Comparison of ENCODE assay signal across 12 cellular contexts in the genomic region with DNA sequence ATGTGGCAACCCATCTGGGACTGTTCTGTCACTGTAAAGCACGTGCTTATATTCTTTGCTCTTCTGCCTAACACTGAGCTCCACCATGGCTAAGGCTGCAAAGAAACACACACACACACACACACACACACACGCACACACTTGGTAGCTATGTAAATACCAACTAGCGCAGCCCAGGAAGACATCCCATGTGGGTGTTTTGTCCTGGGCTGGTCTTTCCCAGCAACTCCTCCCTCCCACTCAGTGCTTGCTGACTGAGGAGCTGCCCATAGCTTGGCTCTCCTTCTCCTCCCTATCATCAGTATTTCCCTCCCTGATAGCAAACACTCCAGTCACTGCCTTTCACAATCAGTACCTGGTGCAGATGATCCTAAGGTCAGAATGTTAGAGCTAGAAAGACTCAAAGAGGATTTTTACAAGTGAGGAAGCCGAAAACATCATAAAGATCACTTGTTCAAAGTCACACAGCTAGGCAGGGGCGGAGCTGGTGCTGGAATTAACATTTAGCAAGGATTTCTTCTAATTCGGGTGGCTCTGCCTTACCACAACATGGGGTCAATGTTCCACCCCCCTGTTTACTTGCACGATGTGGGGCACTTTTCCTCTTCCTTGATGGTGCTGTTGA.
DNase-seq lines count a peak whose midpoint lies in the region; ATAC-seq and TF ChIP-seq lines count a peak whose summit lies in the region.
"Had no signal": no experiment of that assay in that cellular context is flagged by ENCODE, and none has a peak within 500 bp of the region (broad histone marks: within the 10 kb centered on the region; RNA-seq: fewer than 3 reads in every experiment).

No MANE protein-coding gene starts in this region.

- H3K9me3 ChIP-seq in hepatocyte (ENCODE audit: low read depth) (no peaks in the 10 kb centered on the region), stomach (no peaks in the 10 kb centered on the region)
- H3K9me3 ChIP-seq: gastroesophageal sphincter had no signal

- H3K4me1 ChIP-seq in hepatocyte (ENCODE audit: insufficient read depth), result no peaks in the 10 kb centered on the region
- H3K4me1 ChIP-seq in stomach, result peaks cover 0 to 6% (median 0%) of the 10 kb centered on the region in 4 donors

- no peaks in the 10 kb centered on the region for H3K79me2 ChIP-seq in hepatocyte

- 44% methylated on average over 7 of the region's 7 CpGs for WGBS in hepatocyte (ENCODE audit: low lambda C conversion rate, missing lambda C conversion rate)
- WGBS in stomach, 5 donors, result 40 to 51% (median 41%) methylated on average over 7 of the region's 7 CpGs

- peak; percentile 30 to 65 (median 60) for DNase-seq in NCI-H1417 (lab: John Stamatoyannopoulos, UW)
- no peak for DNase-seq in NCI-H1417 treated with DMSO at 0.1 percent for 48 hours (lab: John Stamatoyannopoulos, UW)
- DNase-seq in UCSD-AML1 (lab: John Stamatoyannopoulos, UW; ENCODE audit: unreplicated experiment), result peak; percentile 45
- peak; percentile 86 for DNase-seq in hepatocyte (ENCODE audit: low spot score)
- peak; percentile 61 for DNase-seq in stomach
- no peak for DNase-seq in activated T-cell treated with anti-CD3 and anti-CD28 coated beads, Interleukin-2, amount 50 U/mL, for 4 hours
- no peak for DNase-seq in T-helper 2 cell

- H3K36me3 ChIP-seq in hepatocyte (replicated peaks; ENCODE audit: insufficient read depth, low read depth), result no peaks in the 10 kb centered on the region
- H3K36me3 ChIP-seq in stomach, result no peaks in the 10 kb centered on the region
- H3K36me3 ChIP-seq: gastroesophageal sphincter had no signal

- H3K27me3 Mint-ChIP-seq in activated T-cell treated with anti-CD3 and anti-CD28 coated beads, Interleukin-2, amount 50 U/mL, for 4 hours (ENCODE audit: low read depth), result no peaks in the 10 kb centered on the region

- no peaks in the 10 kb centered on the region for H4K20me1 ChIP-seq in hepatocyte (ENCODE audit: insufficient read depth, poor library complexity, severe bottlenecking)

- TF ChIP-seq POLR2A in stomach (IDR thresholded peaks at IDR 0.05), result no peak

- no peaks in the 10 kb centered on the region for H3K9me2 ChIP-seq in hepatocyte (replicated peaks; ENCODE audit: insufficient read depth)

- no peaks in the 10 kb centered on the region for H3K27me3 ChIP-seq in hepatocyte
- H3K27me3 ChIP-seq in stomach, result no peaks in the 10 kb centered on the region
- H3K27me3 ChIP-seq: gastroesophageal sphincter had no signal

- intact Hi-C loops in stomach (cut with DNase I; ENCODE audit: low total_unique reads), result no loop called here

- peak overlapping the region; percentile 42 for H3K4me2 ChIP-seq in hepatocyte

- H3K36me3 Mint-ChIP-seq in activated T-cell treated with anti-CD3 and anti-CD28 coated beads, Interleukin-2, amount 50 U/mL, for 4 hours (ENCODE audit: insufficient read depth), result no peaks in the 10 kb centered on the region

- TF ChIP-seq CTCF in hepatocyte (IDR thresholded peaks at IDR 0.05; ENCODE audit: poor library complexity), result no peak
- no peak for TF ChIP-seq CTCF in stomach (IDR thresholded peaks at IDR 0.05)

- TF ChIP-seq EP300 in stomach (IDR thresholded peaks at IDR 0.05), result no peak

- H2AFZ ChIP-seq in hepatocyte, result no peak overlapping the region

- peaks cover 2% of the 10 kb centered on the region for H3K4me1 Mint-ChIP-seq in activated T-cell treated with anti-CD3 and anti-CD28 coated beads, Interleukin-2, amount 50 U/mL, for 4 hours (ENCODE audit: low read depth)

- peaks cover 9% of the 10 kb centered on the region for H3K9me3 Mint-ChIP-seq in activated T-cell treated with anti-CD3 and anti-CD28 coated beads, Interleukin-2, amount 50 U/mL, for 4 hours

- H3K27ac ChIP-seq in hepatocyte, result peak overlapping the region; percentile 45
- H3K27ac ChIP-seq in stomach, result peak overlapping the region in 1 of 5 donors; percentile 49
- H3K27ac ChIP-seq: 22Rv1, gastroesophageal sphincter, SK-N-MC had no signal

- no peak for ATAC-seq in GM19035 (IDR thresholded peaks at IDR 0.05; ENCODE audit: unreplicated experiment)
- ATAC-seq in activated T-cell treated with anti-CD3 and anti-CD28 coated beads, Interleukin-2, amount 50 U/mL, for 4 hours, result no peak
- ATAC-seq: gastroesophageal sphincter had no signal

- H3K4me3 ChIP-seq in hepatocyte (no peak overlapping the region), stomach (no peak overlapping the region)
- H3K4me3 ChIP-seq: gastroesophageal sphincter, SK-N-MC, skin epidermis had no signal

- H3K4me3 Mint-ChIP-seq in activated T-cell treated with anti-CD3 and anti-CD28 coated beads, Interleukin-2, amount 50 U/mL, for 4 hours, result no peak overlapping the region

Comparison
In these comparisons a context has a peak if more than half of its experiments do, and no peak if none do; other contexts are left out.
1. DNase-seq: peak in NCI-H1417 (3 of 3), UCSD-AML1 (single experiment), hepatocyte (single experiment) and stomach (single experiment); none in NCI-H1417 treated with DMSO at 0.1 percent for 48 hours (single experiment), activated T-cell treated with anti-CD3 and anti-CD28 coated beads, Interleukin-2, amount 50 U/mL, for 4 hours (single experiment) and T-helper 2 cell (0 of 5).